ENCODE assay signal across 14 cellular contexts in the genomic region with DNA sequence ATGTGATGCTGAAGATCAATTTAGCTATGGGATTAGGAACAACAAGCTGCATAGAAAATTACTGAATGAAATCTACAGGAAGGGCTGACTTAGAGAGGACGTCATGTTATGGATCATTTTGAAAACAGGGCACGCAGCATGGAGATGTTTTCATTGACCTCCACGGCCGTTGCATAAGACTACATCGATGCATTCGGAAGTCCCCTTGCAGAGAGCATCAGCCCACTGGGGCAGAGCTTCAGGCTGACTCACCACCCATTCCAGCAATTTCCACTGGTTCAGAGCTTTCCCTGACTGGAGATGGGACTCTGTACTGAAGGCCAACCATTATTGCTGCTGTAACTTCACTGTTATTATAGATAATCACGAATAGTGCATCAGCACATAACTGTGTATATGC.
"Had no signal": no experiment of that assay in that cellular context is flagged by ENCODE, and none has a peak within 500 bp of the region (broad histone marks: within the 10 kb centered on the region; RNA-seq: fewer than 3 reads in every experiment).

No MANE protein-coding gene starts in this region.

- H3K9me3 ChIP-seq: left lung, prostate gland, thoracic aorta had no signal

- H3K27ac ChIP-seq: foreskin keratinocyte, left lung, prostate gland, thoracic aorta had no signal

- H3K27me3 ChIP-seq: foreskin keratinocyte, left lung had no signal

- ATAC-seq: foreskin keratinocyte; natural killer cell treated with Interleukin-12 subunit alpha and Interleukin-12 subunit beta and Interleukin-15 and Interleukin-18, amount 100 ng/mL, for 72 hours; stimulated activated naive CD8-positive, alpha-beta T cell treated with anti-CD3 and anti-CD28 coated beads, Interleukin-15, amount 100 ng/mL, for 72 hours; T-helper 17 cell had no signal

- H3K4me1 ChIP-seq: foreskin keratinocyte, left lung, prostate gland had no signal

- H3K36me3 ChIP-seq: left lung, prostate gland, thoracic aorta had no signal

- DNase-seq: activated CD4-positive, alpha-beta T cell treated with anti-CD3 and anti-CD28 coated beads, Interleukin-2, amount 50 U/mL, for 4 hours; activated T-cell treated with anti-CD3 and anti-CD28 coated beads, Interleukin-2, amount 50 U/mL, for 1 hour; amygdala; caudate nucleus; cortex of kidney; effector memory CD4-positive, alpha-beta T cell; foreskin keratinocyte; left lung; stimulated activated CD4-positive, alpha-beta T cell treated with anti-CD3 and anti-CD28 coated beads, Interleukin-4, amount 100 ng/mL, for 4 hours; stimulated activated naive CD8-positive, alpha-beta T cell treated with anti-CD3 and anti-CD28 coated beads, Interleukin-15, amount 100 ng/mL, for 72 hours; T-helper 17 cell had no signal

- H3K4me3 ChIP-seq: left lung, prostate gland, thoracic aorta had no signal
